Comparison of ENCODE assay signal across 2 cellular contexts in the genomic region with DNA sequence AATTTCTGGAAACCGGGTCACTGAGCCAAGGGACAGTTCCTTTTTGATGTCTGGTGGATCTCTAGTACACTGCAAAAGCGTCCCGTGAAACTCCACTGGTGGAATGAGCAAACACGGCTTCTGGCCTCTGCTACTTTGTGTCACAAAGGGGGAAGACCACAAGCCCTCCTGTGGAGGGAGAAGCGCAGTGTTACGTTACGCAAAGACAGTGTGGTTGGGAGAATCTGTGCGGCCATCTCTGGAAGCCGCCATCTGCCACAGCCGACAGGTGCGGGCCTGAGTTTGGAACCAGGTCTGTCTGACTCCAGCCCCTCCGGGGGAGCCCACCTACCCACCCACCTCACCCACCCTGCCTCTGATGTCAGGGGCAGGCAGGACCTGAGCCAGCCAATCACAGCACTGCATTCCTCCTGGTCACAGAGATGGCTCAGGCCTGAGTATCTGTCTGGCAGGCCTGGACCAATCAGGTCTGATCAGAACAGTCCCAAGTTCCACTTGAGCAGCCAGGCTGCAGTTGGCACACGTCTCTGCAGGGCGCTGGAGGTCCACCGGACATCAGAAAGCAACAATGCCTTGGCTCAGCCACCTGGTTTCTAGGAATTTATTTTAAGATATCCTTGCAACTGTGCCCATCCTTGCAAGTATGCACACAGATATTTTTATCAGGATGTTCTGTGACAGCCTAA.
TF ChIP-seq lines count a peak whose summit lies in the region.

No MANE protein-coding gene starts in this region.

TF ChIP-seq in GM12891, 5 proteins besides CTCF, POLR2A, EP300 and RAD21:
- TF ChIP-seq SPI1 (IDR thresholded peaks at IDR 0.05; ENCODE audit: low read depth, low read length) (no peak), POU2F2 (IDR thresholded peaks at IDR 0.05; ENCODE audit: low read depth, low read length) (no peak), TAF1 (IDR thresholded peaks at IDR 0.05; ENCODE audit: low read depth, low read length) (no peak), POLR2AphosphoS5 (IDR thresholded peaks at IDR 0.05; ENCODE audit: low read depth, low read length) (no peak), PAX5 (IDR thresholded peaks at IDR 0.05; ENCODE audit: insufficient read depth, low read length, severe bottlenecking) (no peak)

TF ChIP-seq in GM12878, 131 proteins besides CTCF, POLR2A, EP300 and RAD21:
- TF ChIP-seq DPF2 (IDR thresholded peaks at IDR 0.05): 0 out of 2 replicates have a peak, but pooled peaks have one; percentile 15
- no peak for TF ChIP-seq IKZF1 (conservative IDR thresholded peaks at IDR 0.05)
- no peak for TF ChIP-seq MYB (IDR thresholded peaks at IDR 0.05; ENCODE audit: borderline replicate concordance, low read depth, low read length)
